In the genomic region with DNA sequence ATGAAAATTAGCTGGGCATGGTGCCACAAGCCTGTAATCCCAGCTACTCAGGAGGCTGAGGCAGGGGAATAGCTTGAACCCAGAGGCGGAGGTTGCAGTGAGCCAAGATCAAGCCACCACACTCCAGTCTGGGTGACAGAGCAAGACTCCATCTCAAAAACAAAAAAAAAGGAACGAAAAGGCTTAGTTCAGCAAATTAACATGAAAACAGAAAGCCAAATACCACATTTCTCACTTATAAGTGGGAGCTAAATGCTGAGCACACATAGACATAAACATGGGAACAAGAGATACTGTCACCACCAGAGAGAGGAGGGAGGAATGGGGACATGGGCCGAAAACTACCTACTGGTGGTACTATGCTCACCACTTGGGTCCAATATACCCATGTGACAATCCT, we compare ENCODE assay signal across 28 cellular contexts. TPM values are rescaled to one million over a fixed set of nuclear protein-coding genes. Genes with fewer than 3 reads are reported as not detected.
DNase-seq lines count a peak whose midpoint lies in the region; ATAC-seq, FAIRE-seq and TF ChIP-seq lines count a peak whose summit lies in the region.
"Had no signal": no experiment of that assay in that cellular context is flagged by ENCODE, and none has a peak within 500 bp of the region (broad histone marks: within the 10 kb centered on the region; RNA-seq: fewer than 3 reads in every experiment).

No MANE protein-coding gene starts in this region.

- no peak overlapping the region for H4K8ac ChIP-seq in trophoblast cell (ENCODE audit: low read depth, low read length)

- no peaks in the 10 kb centered on the region for H3K36me3 Mint-ChIP-seq in dendritic cell treated with granulocyte-macrophage colony-stimulating factor and Interleukin-4, amounts not matched to agents 40 ng/mL and 50 ng/mL, for 4 days (ENCODE audit: low read depth)
- H3K36me3 Mint-ChIP-seq: CD4-positive, alpha-beta memory T cell had no signal

- TF ChIP-seq CTCF in A549 (IDR thresholded peaks at IDR 0.05) (no peak), KMS-11 (conservative IDR thresholded peaks at IDR 0.05; ENCODE audit: low read depth, low read length) (no peak), lower leg skin (IDR thresholded peaks at IDR 0.05) (no peak)

- H3K4me3 Mint-ChIP-seq in dendritic cell treated with granulocyte-macrophage colony-stimulating factor and Interleukin-4, amounts not matched to agents 40 ng/mL and 50 ng/mL, for 4 days = peak overlapping the region; percentile 20

- no peak for TF ChIP-seq RAD21 in A549 (conservative IDR thresholded peaks at IDR 0.05 in 1 of 2, IDR thresholded peaks at IDR 0.05 in 1 of 2)

- peak overlapping the region; percentile 59 for H2AFZ ChIP-seq in KMS-11 (ENCODE audit: low read depth)
- no peak overlapping the region for H2AFZ ChIP-seq in trophoblast cell (ENCODE audit: insufficient read depth, low read length, poor library complexity)

- no peak overlapping the region for H3K4ac ChIP-seq in trophoblast cell (ENCODE audit: low read depth, low read length)

- no peak overlapping the region for H4K12ac ChIP-seq in trophoblast cell (ENCODE audit: low read depth, low read length)

- no peak overlapping the region for H3K14ac ChIP-seq in trophoblast cell (ENCODE audit: low read length)

- no peak overlapping the region for H4K91ac ChIP-seq in trophoblast cell (ENCODE audit: low read depth, low read length)

- H3K79me2 ChIP-seq in KMS-11 (ENCODE audit: insufficient read depth, low read depth) (no peaks in the 10 kb centered on the region), trophoblast cell (ENCODE audit: control insufficient read depth, insufficient read depth, low read length, poor library complexity) (no peaks in the 10 kb centered on the region)

- intact Hi-C loops in dendritic cell treated with granulocyte-macrophage colony-stimulating factor and Interleukin-4, amounts not matched to agents 40 ng/mL and 50 ng/mL, for 4 days (cut with micrococcal nuclease) = no loop called here
- intact Hi-C loops in sciatic nerve (cut with DNase I) = no loop called here
- intact Hi-C loops in lower leg skin (cut with DNase I; ENCODE audit: low total_unique reads) = no loop called here

- FAIRE-seq in A549 (lab: Jason Lieb, UNC) = no peak
- FAIRE-seq: GM12878, H54, RCC 7860 had no signal

- H3K9me3 ChIP-seq in A549 (no peaks in the 10 kb centered on the region), trophoblast cell (ENCODE audit: insufficient read depth, low read depth, low read length) (peaks cover 2% of the 10 kb centered on the region)
- H3K9me3 ChIP-seq: MG63, SK-N-SH had no signal

- POLR2A ChIA-PET in A549 (lab: Yijun Ruan, JAX) = no interaction called here

- no peak overlapping the region for H3K23ac ChIP-seq in trophoblast cell (ENCODE audit: low read length)

- no peak for ATAC-seq in A549
- peak; percentile 38 for ATAC-seq in sciatic nerve

- H3K4me1 ChIP-seq in A549 (peaks cover 23% of the 10 kb centered on the region), KMS-11 (ENCODE audit: low read depth, poor library complexity, severe bottlenecking) (peaks cover 88% of the 10 kb centered on the region), trophoblast cell (ENCODE audit: control insufficient read depth in 1 of 2, insufficient read depth in 2 of 2, low read length in 2 of 2) (peaks cover 10 to 11% of the 10 kb centered on the region in 2 experiments)

- no peaks in the 10 kb centered on the region for H3K9me3 Mint-ChIP-seq in dendritic cell treated with granulocyte-macrophage colony-stimulating factor and Interleukin-4, amounts not matched to agents 40 ng/mL and 50 ng/mL, for 4 days
- H3K9me3 Mint-ChIP-seq: CD4-positive, alpha-beta memory T cell had no signal

- peaks cover 10% of the 10 kb centered on the region for H3K79me1 ChIP-seq in trophoblast cell (ENCODE audit: low read length)

- WGBS in A549 (ENCODE audit: missing lambda C conversion rate) = 90% methylated on average over 3 of the region's 3 CpGs
- no CpG with 5 or more reads among the region's 3 CpGs for WGBS in trophoblast cell (ENCODE audit: extremely low coverage, insufficient coverage, insufficient read length)
- WGBS in lower leg skin, 2 donors = 74 to 83% methylated on average over 3 of the region's 3 CpGs

- no peak overlapping the region for H3K18ac ChIP-seq in trophoblast cell (ENCODE audit: low read length)

- H3K27ac ChIP-seq in A549 = no peak overlapping the region
- H3K27ac ChIP-seq in KMS-11 = peak overlapping the region; percentile 85
- H3K27ac ChIP-seq in trophoblast cell (ENCODE audit: low read depth, low read length) = no peak overlapping the region
- H3K27ac ChIP-seq: HL-60 had no signal

- H3K27ac Mint-ChIP-seq in dendritic cell treated with granulocyte-macrophage colony-stimulating factor and Interleukin-4, amounts not matched to agents 40 ng/mL and 50 ng/mL, for 4 days = peak overlapping the region; percentile 90
- H3K27ac Mint-ChIP-seq: CD4-positive, alpha-beta memory T cell had no signal

- TF ChIP-seq POLR2A in A549 (IDR thresholded peaks at IDR 0.05; ENCODE audit: low read length) = no peak
- no peak for TF ChIP-seq POLR2A in lower leg skin (IDR thresholded peaks at IDR 0.05)

- H3K4me3 ChIP-seq in A549 (no peak overlapping the region), KMS-11 (IDR thresholded peaks at IDR 0.05; ENCODE audit: insufficient read depth, low read depth, low read length) (no peak overlapping the region), trophoblast cell (ENCODE audit: low read depth, low read length) (no peak overlapping the region), lower leg skin (ENCODE audit: low read depth, poor library complexity, severe bottlenecking) (no peak overlapping the region)
- H3K4me3 ChIP-seq: BLaER1 treated with 17β-estradiol and CSF1 and Interleukin-3, amounts not matched to agents 10 nM and 100 nM; GM12878; MG63 had no signal

- peak overlapping the region; percentile 29; the same call in 1 of the 2 replicates for H3K9ac ChIP-seq in KMS-11
- H3K9ac ChIP-seq in trophoblast cell (ENCODE audit: low read length) = no peak overlapping the region
- H3K9ac ChIP-seq: SK-N-SH had no signal

- H3K4me2 ChIP-seq in A549 = no peak overlapping the region
- peak overlapping the region; percentile 72 for H3K4me2 ChIP-seq in KMS-11
- H3K4me2 ChIP-seq in trophoblast cell (ENCODE audit: low read length) = no peak overlapping the region
- H3K4me2 ChIP-seq: SK-N-SH had no signal

- no peak overlapping the region for H2AK5ac ChIP-seq in trophoblast cell (ENCODE audit: low read length)

- TF ChIP-seq EP300 in A549 (IDR thresholded peaks at IDR 0.05) = no peak

- CTCF ChIA-PET in A549 (lab: Yijun Ruan, JAX) = interaction anchor here (0.7 to 3.5 kb wide), 9 partner anchors 12 to 85 kb away, joined by 3 to 23 read pairs (median 5); no protein-coding TSS in a partner anchor

- no peaks in the 10 kb centered on the region for H3K27me3 ChIP-seq in KMS-11 (ENCODE audit: insufficient read depth, low read depth)
- H3K27me3 ChIP-seq in trophoblast cell (ENCODE audit: insufficient read depth, low read length) = no peaks in the 10 kb centered on the region
- H3K27me3 ChIP-seq: BLaER1 treated with 17β-estradiol and CSF1 and Interleukin-3, amounts not matched to agents 10 nM and 100 nM; MG63 had no signal

- no peak overlapping the region for H2BK120ac ChIP-seq in trophoblast cell (ENCODE audit: insufficient read depth, low read length, poor library complexity)

- no peaks in the 10 kb centered on the region for H3K36me3 ChIP-seq in KMS-11 (ENCODE audit: insufficient read depth)
- H3K36me3 ChIP-seq in trophoblast cell (ENCODE audit: control insufficient read depth in 1 of 2, insufficient read depth in 2 of 2, low read length in 2 of 2) = no peaks in the 10 kb centered on the region
- H3K36me3 ChIP-seq: BLaER1 treated with 17β-estradiol and CSF1 and Interleukin-3, amounts not matched to agents 10 nM and 100 nM; MG63 had no signal

- no peaks in the 10 kb centered on the region for H4K20me1 ChIP-seq in KMS-11 (ENCODE audit: insufficient read depth)
- H4K20me1 ChIP-seq: BLaER1 treated with 17β-estradiol and CSF1 and Interleukin-3, amounts not matched to agents 10 nM and 100 nM had no signal

- H2BK5ac ChIP-seq in trophoblast cell (ENCODE audit: low read depth, low read length, poor library complexity) = no peak overlapping the region

- H3K4me1 Mint-ChIP-seq in dendritic cell treated with granulocyte-macrophage colony-stimulating factor and Interleukin-4, amounts not matched to agents 40 ng/mL and 50 ng/mL, for 4 days (ENCODE audit: low read depth) = peaks cover 74% of the 10 kb centered on the region

- H2BK12ac ChIP-seq in trophoblast cell (ENCODE audit: low read length) = no peak overlapping the region

- DNase-seq in A549 (ENCODE audit: low read depth in 1 of 2, low spot score in 1 of 2) (no peak), sciatic nerve (ENCODE audit: low spot score) (no peak), trophoblast cell (no peak), lower leg skin (ENCODE audit: low spot score in 2 of 2) (no peak), GM19240 (ENCODE audit: insufficient read length, low spot score) (no peak)
- DNase-seq in effector CD4-positive, alpha-beta T cell = no peak
- DNase-seq: CD4-positive, alpha-beta memory T cell; DMS 273 treated with DMSO at 0.1 percent for 48 hours; EL; GDM1; MG63; NCI-H1694; NCI-H2029 treated with DMSO at 0.1 percent for 48 hours; NCI-H226; NCI-H510A; NCI-H69; OCI-M1; SK-N-SH; SW 1271 had no signal

- H3K27me3 Mint-ChIP-seq in dendritic cell treated with granulocyte-macrophage colony-stimulating factor and Interleukin-4, amounts not matched to agents 40 ng/mL and 50 ng/mL, for 4 days = no peaks in the 10 kb centered on the region
- H3K27me3 Mint-ChIP-seq: CD4-positive, alpha-beta memory T cell had no signal

RNA-seq across cellular contexts. Expression of a gene that starts 38.6 kb away (rescaled TPM):
- polyA plus RNA-seq in A549 (2011; rRNA removed) (0.47 TPM in 1 of 2 replicates, not detected in the other), A549 (2017; fragmentation: RNase III; extraction: RNeasy Plus Mini Kit Qiagen cat#74134 plus additional on column Dnase treatment) (not detected in 3 replicates)
- polyA plus RNA-seq in A549 (2012; cell fraction: cytosol; rRNA removed) = 0.37 and 0.52 TPM in 2 replicates
- not detected in 2 replicates for polyA plus RNA-seq in A549 (2012; cell fraction: nucleus; rRNA removed)
- polyA minus RNA-seq in A549 (2011; rRNA and poly(A)+ RNA removed) = not detected in 2 replicates
- total RNA-seq in sciatic nerve (3.5 TPM), lower leg skin (not detected)
- polyA plus RNA-seq in trophoblast cell (2013) = not detected in 2 replicates
- total RNA-seq: A172; CD4-positive, alpha-beta memory T cell; GM12878 had no signal
- polyA plus RNA-seq: AG04450; CD4-positive, alpha-beta memory T cell; GM12878; SK-N-SH had no signal
